Comparison of ENCODE assay signal across 29 cellular contexts in the genomic region with DNA sequence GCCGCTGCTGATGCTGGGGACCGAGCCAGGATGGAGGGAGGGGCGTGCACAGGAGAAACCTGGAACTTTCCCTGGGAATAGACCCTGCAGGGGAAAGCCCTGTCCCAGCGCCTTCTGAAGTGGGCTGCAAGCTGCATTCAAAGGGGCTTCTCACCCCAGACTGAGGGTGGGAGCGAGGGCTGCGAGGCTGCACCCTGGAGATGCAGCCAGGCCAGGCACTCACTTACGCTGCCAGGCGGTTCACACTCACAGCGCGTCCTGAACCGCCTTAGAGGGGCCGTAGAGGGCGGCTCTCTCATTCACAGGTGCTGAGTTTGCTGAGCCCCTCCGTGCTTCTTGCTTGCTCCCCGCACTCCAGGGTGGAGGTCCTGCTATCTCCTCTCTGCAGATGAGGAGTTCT.
"Had no signal": no experiment of that assay in that cellular context is flagged by ENCODE, and none has a peak within 500 bp of the region (broad histone marks: within the 10 kb centered on the region; RNA-seq: fewer than 3 reads in every experiment).

No MANE protein-coding gene starts in this region.

- H3K9me3 ChIP-seq: Peyer's patch, SJCRH30 had no signal

- DNase-seq: activated CD4-positive, alpha-beta memory T cell treated with anti-CD3 and anti-CD28 coated beads, Interleukin-2, amount 10 ng/mL, durations not matched to agents 7 days and 5 days; activated CD4-positive, alpha-beta T cell treated with anti-CD3 and anti-CD28 coated beads for 1 hour; activated CD4-positive, alpha-beta T cell treated with anti-CD3 and anti-CD28 coated beads for 48 hours; activated CD4-positive, CD25-positive, alpha-beta regulatory T cell; activated CD8-positive, alpha-beta memory T cell treated with anti-CD3 and anti-CD28 coated beads for 24 hours; activated CD8-positive, alpha-beta memory T cell treated with anti-CD3 and anti-CD28 coated beads, Interleukin-2, amount 10 ng/mL, durations not matched to agents 7 days and 5 days; activated CD8-positive, alpha-beta memory T cell treated with anti-CD3 and anti-CD28 coated beads, Interleukin-2, amount 50 U/mL, for 48 hours; activated effector memory CD4-positive, alpha-beta T cell treated with anti-CD3 and anti-CD28 coated beads, Interleukin-2, amount 50 U/mL, for 16 hours; activated naive CD4-positive, alpha-beta T cell; activated naive CD4-positive, alpha-beta T cell treated with anti-CD3 and anti-CD28 coated beads, Interleukin-2, amount 50 U/mL, for 16 hours; activated naive CD8-positive, alpha-beta T cell treated with anti-CD3 and anti-CD28 coated beads for 36 hours; activated T-cell treated with anti-CD3 and anti-CD28 coated beads, Interleukin-2, amount 50 U/mL, for 72 hours; amniotic stem cell; NCI-H146; NCI-H187; NCI-H2029 treated with DMSO at 0.1 percent for 48 hours; NCI-H2107; NCI-H510A; NCI-H748 treated with DMSO at 0.1 percent for 48 hours; NK-92 treated with Interleukin-12 subunit alpha and Interleukin-12 subunit beta, amount 100 ng/mL, for 24 hours; PC-3; Peyer's patch; RPMI8226; T1000; WERI-Rb-1 had no signal

- H3K36me3 ChIP-seq: Peyer's patch, SJCRH30, WERI-Rb-1 had no signal

- H3K4me1 ChIP-seq: Peyer's patch had no signal

- H3K4me3 ChIP-seq: K562, Peyer's patch, SJCRH30, SK-N-MC had no signal

- ATAC-seq: activated CD8-positive, alpha-beta memory T cell treated with anti-CD3 and anti-CD28 coated beads, Interleukin-2, amount 10 ng/mL, durations not matched to agents 7 days and 5 days; activated T-cell treated with anti-CD3 and anti-CD28 coated beads, Interleukin-2, amount 50 U/mL, for 72 hours; activated T-helper 17 cell treated with anti-CD3 and anti-CD28 coated beads, Interleukin-2, amount 50 U/mL, for 72 hours had no signal

- H3K27ac ChIP-seq: Peyer's patch, SJCRH30, SK-N-MC, WERI-Rb-1 had no signal

- H3K27me3 ChIP-seq: Peyer's patch had no signal
